In genomic region chr17:35977509-35977908, GRCh38 we compare ENCODE assay signal across 25 cellular contexts. TPM values are rescaled to one million over a fixed set of nuclear protein-coding genes. Genes with fewer than 3 reads are reported as not detected.
"Had no signal": no experiment of that assay in that cellular context is flagged by ENCODE, and none has a peak within 500 bp of the region (broad histone marks: within the 10 kb centered on the region; RNA-seq: fewer than 3 reads in every experiment).

No MANE protein-coding gene starts in this region.

- H3K9me3 Mint-ChIP-seq: activated CD4-positive, alpha-beta T cell treated with anti-CD3 and anti-CD28 coated beads, Interleukin-2, amount 10 ng/mL, durations not matched to agents 24 days and 14 days; activated naive CD4-positive, alpha-beta T cell treated with anti-CD3 and anti-CD28 coated beads, Interleukin-2, amount 50 U/mL, for 72 hours; activated naive CD8-positive, alpha-beta T cell treated with anti-CD3 and anti-CD28 coated beads, Interleukin-2, amount 50 U/mL, for 24 hours; activated T-cell treated with anti-CD3 and anti-CD28 coated beads, Interleukin-2, amount 50 U/mL, for 4 hours; central memory CD8-positive, alpha-beta T cell; T-helper 1 cell treated with Interleukin-12 subunit alpha and Interleukin-12 subunit beta and Interleukin-4 antibody, amounts not matched to agents 30 μg/mL and 1 μg/mL, for 36 hours; WTC11 had no signal

- H3K9me3 ChIP-seq: MG63 had no signal

- H3K4me3 ChIP-seq: MG63 had no signal

- H3K27me3 ChIP-seq: MG63 had no signal

- ATAC-seq: activated CD8-positive, alpha-beta memory T cell treated with anti-CD3 and anti-CD28 coated beads, Interleukin-2, amount 10 ng/mL, durations not matched to agents 7 days and 5 days; activated naive CD4-positive, alpha-beta T cell treated with anti-CD3 and anti-CD28 coated beads, Interleukin-2, amount 50 U/mL, for 72 hours; activated naive CD8-positive, alpha-beta T cell treated with anti-CD3 and anti-CD28 coated beads, Interleukin-2, amount 50 U/mL, for 24 hours; activated T-cell treated with anti-CD3 and anti-CD28 coated beads, Interleukin-2, amount 50 U/mL, for 4 hours; PC-3; WTC11 had no signal

- H3K27me3 Mint-ChIP-seq: activated CD8-positive, alpha-beta memory T cell treated with anti-CD3 and anti-CD28 coated beads, Interleukin-2, amount 10 ng/mL, durations not matched to agents 7 days and 5 days; central memory CD8-positive, alpha-beta T cell had no signal

- H3K4me1 Mint-ChIP-seq: activated CD4-positive, alpha-beta T cell treated with anti-CD3 and anti-CD28 coated beads, Interleukin-2, amount 10 ng/mL, durations not matched to agents 24 days and 14 days; brain; WTC11 had no signal

- H3K36me3 Mint-ChIP-seq: activated naive CD4-positive, alpha-beta T cell treated with anti-CD3 and anti-CD28 coated beads, Interleukin-2, amount 50 U/mL, for 72 hours; brain; WTC11 had no signal

- H3K4me3 Mint-ChIP-seq: activated CD4-positive, alpha-beta T cell treated with anti-CD3 and anti-CD28 coated beads, Interleukin-2, amount 10 ng/mL, durations not matched to agents 24 days and 14 days; activated CD8-positive, alpha-beta memory T cell treated with anti-CD3 and anti-CD28 coated beads, Interleukin-2, amount 10 ng/mL, durations not matched to agents 7 days and 5 days; activated naive CD8-positive, alpha-beta T cell treated with anti-CD3 and anti-CD28 coated beads, Interleukin-2, amount 50 U/mL, for 24 hours; activated T-cell treated with anti-CD3 and anti-CD28 coated beads, Interleukin-2, amount 50 U/mL, for 4 hours; brain; central memory CD8-positive, alpha-beta T cell; T-helper 1 cell treated with Interleukin-12 subunit alpha and Interleukin-12 subunit beta and Interleukin-4 antibody, amounts not matched to agents 30 μg/mL and 1 μg/mL, for 36 hours; WTC11 had no signal

- DNase-seq: activated CD4-positive, alpha-beta T cell treated with anti-CD3 and anti-CD28 coated beads for 1 hour; activated CD4-positive, alpha-beta T cell treated with anti-CD3 and anti-CD28 coated beads, Interleukin-2, amount 10 ng/mL, durations not matched to agents 24 days and 14 days; activated CD4-positive, alpha-beta T cell treated with anti-CD3 and anti-CD28 coated beads, Interleukin-2, amount 50 U/mL, for 48 hours; activated CD8-positive, alpha-beta memory T cell treated with anti-CD3 and anti-CD28 coated beads, Interleukin-2, amount 10 ng/mL, durations not matched to agents 7 days and 5 days; activated effector memory CD4-positive, alpha-beta T cell treated with anti-CD3 and anti-CD28 coated beads, Interleukin-2, amount 50 U/mL, for 16 hours; activated naive CD4-positive, alpha-beta T cell treated with Interleukin-2 at 50 U/mL for 16 hours; activated naive CD8-positive, alpha-beta T cell treated with anti-CD3 and anti-CD28 coated beads, Interleukin-2, amount 50 U/mL, for 24 hours; activated T-cell treated with anti-CD3 and anti-CD28 coated beads, Interleukin-2, amount 50 U/mL, for 4 hours; amygdala; MG63; NCI-H1092 treated with DMSO at 0.1 percent for 48 hours; NCI-H1436; NCI-H187; NCI-H2081; NCI-H510A treated with DMSO at 0.1 percent for 48 hours; NCI-H69; PC-3; SHP77 treated with DMSO at 0.1 percent for 48 hours had no signal

- H3K27ac Mint-ChIP-seq: activated CD4-positive, alpha-beta T cell treated with anti-CD3 and anti-CD28 coated beads, Interleukin-2, amount 10 ng/mL, durations not matched to agents 24 days and 14 days; activated naive CD4-positive, alpha-beta T cell treated with anti-CD3 and anti-CD28 coated beads, Interleukin-2, amount 50 U/mL, for 72 hours; activated naive CD8-positive, alpha-beta T cell treated with anti-CD3 and anti-CD28 coated beads, Interleukin-2, amount 50 U/mL, for 24 hours; brain; T-helper 1 cell treated with Interleukin-12 subunit alpha and Interleukin-12 subunit beta and Interleukin-4 antibody, amounts not matched to agents 30 μg/mL and 1 μg/mL, for 36 hours; WTC11 had no signal

- H3K36me3 ChIP-seq: MG63 had no signal

RNA-seq across cellular contexts. Expression of gene CCL16, which starts 3.8 kb away (rescaled TPM):
- total RNA-seq: activated CD4-positive, alpha-beta T cell treated with anti-CD3 and anti-CD28 coated beads, Interleukin-2, amount 10 ng/mL, durations not matched to agents 24 days and 14 days; activated CD8-positive, alpha-beta memory T cell treated with anti-CD3 and anti-CD28 coated beads, Interleukin-2, amount 10 ng/mL, durations not matched to agents 7 days and 5 days; activated naive CD4-positive, alpha-beta T cell treated with anti-CD3 and anti-CD28 coated beads, Interleukin-2, amount 50 U/mL, for 72 hours; activated T-cell treated with anti-CD3 and anti-CD28 coated beads, Interleukin-2, amount 50 U/mL, for 4 hours; astrocyte; PC-3; SK-MEL-5; WTC11 had no signal

RNA-seq across cellular contexts. Expression of gene CCL14, which starts 9.0 kb away (rescaled TPM):
- total RNA-seq: activated CD4-positive, alpha-beta T cell treated with anti-CD3 and anti-CD28 coated beads, Interleukin-2, amount 10 ng/mL, durations not matched to agents 24 days and 14 days; activated CD8-positive, alpha-beta memory T cell treated with anti-CD3 and anti-CD28 coated beads, Interleukin-2, amount 10 ng/mL, durations not matched to agents 7 days and 5 days; activated naive CD4-positive, alpha-beta T cell treated with anti-CD3 and anti-CD28 coated beads, Interleukin-2, amount 50 U/mL, for 72 hours; activated T-cell treated with anti-CD3 and anti-CD28 coated beads, Interleukin-2, amount 50 U/mL, for 4 hours; astrocyte; PC-3; SK-MEL-5; WTC11 had no signal

RNA-seq across cellular contexts. Expression of gene CCL15, which starts 23.8 kb away (rescaled TPM):
- total RNA-seq: activated CD4-positive, alpha-beta T cell treated with anti-CD3 and anti-CD28 coated beads, Interleukin-2, amount 10 ng/mL, durations not matched to agents 24 days and 14 days; activated CD8-positive, alpha-beta memory T cell treated with anti-CD3 and anti-CD28 coated beads, Interleukin-2, amount 10 ng/mL, durations not matched to agents 7 days and 5 days; activated naive CD4-positive, alpha-beta T cell treated with anti-CD3 and anti-CD28 coated beads, Interleukin-2, amount 50 U/mL, for 72 hours; activated T-cell treated with anti-CD3 and anti-CD28 coated beads, Interleukin-2, amount 50 U/mL, for 4 hours; astrocyte; PC-3; SK-MEL-5; WTC11 had no signal

RNA-seq across cellular contexts. Expression of gene LYZL6, which starts 34.0 kb away (rescaled TPM):
- total RNA-seq: activated CD4-positive, alpha-beta T cell treated with anti-CD3 and anti-CD28 coated beads, Interleukin-2, amount 10 ng/mL, durations not matched to agents 24 days and 14 days; activated CD8-positive, alpha-beta memory T cell treated with anti-CD3 and anti-CD28 coated beads, Interleukin-2, amount 10 ng/mL, durations not matched to agents 7 days and 5 days; activated naive CD4-positive, alpha-beta T cell treated with anti-CD3 and anti-CD28 coated beads, Interleukin-2, amount 50 U/mL, for 72 hours; activated T-cell treated with anti-CD3 and anti-CD28 coated beads, Interleukin-2, amount 50 U/mL, for 4 hours; astrocyte; PC-3; SK-MEL-5; WTC11 had no signal

RNA-seq across cellular contexts. Expression of gene CCL23, which starts 40.3 kb away (rescaled TPM):
- total RNA-seq: activated CD4-positive, alpha-beta T cell treated with anti-CD3 and anti-CD28 coated beads, Interleukin-2, amount 10 ng/mL, durations not matched to agents 24 days and 14 days; activated naive CD4-positive, alpha-beta T cell treated with anti-CD3 and anti-CD28 coated beads, Interleukin-2, amount 50 U/mL, for 72 hours; activated T-cell treated with anti-CD3 and anti-CD28 coated beads, Interleukin-2, amount 50 U/mL, for 4 hours; astrocyte; PC-3; SK-MEL-5; WTC11 had no signal
